In genomic region chr1:9538669-9539164, GRCh38 we compare ENCODE assay signal across 1 cellular context.
TF ChIP-seq lines count a peak whose summit lies in the region.

No MANE protein-coding gene starts in this region.

TF ChIP-seq in HepG2, 621 proteins besides CTCF, POLR2A, EP300 and RAD21 (continued from another document):
- TF ChIP-seq ZNF770 (CRISPR knock-in tag; IDR thresholded peaks at IDR 0.05) (peak; percentile 34; the same call in 1 of the 2 replicates), ZNF710 (CRISPR knock-in tag; IDR thresholded peaks at IDR 0.05; ENCODE audit: borderline replicate concordance) (no peak), NR2F1 (CRISPR knock-in tag; IDR thresholded peaks at IDR 0.05) (no peak), YEATS4 (CRISPR knock-in tag; IDR thresholded peaks at IDR 0.05; ENCODE audit: borderline replicate concordance) (no peak), HMG20B (CRISPR knock-in tag; conservative IDR thresholded peaks at IDR 0.05) (no peak), ZBTB40 (IDR thresholded peaks at IDR 0.05) (no peak), ZBTB40 (CRISPR knock-in tag; IDR thresholded peaks at IDR 0.05) (no peak), IRF1 (CRISPR knock-in tag; IDR thresholded peaks at IDR 0.05; ENCODE audit: low read depth) (no peak), BRF2 (CRISPR knock-in tag; IDR thresholded peaks at IDR 0.05) (no peak), MLXIP (CRISPR knock-in tag; IDR thresholded peaks at IDR 0.05; ENCODE audit: borderline replicate concordance) (no peak), AGO2 (optimal IDR thresholded peaks at IDR 0.05; ENCODE audit: low read depth, low read length) (peak; percentile 57), FLYWCH1 (CRISPR knock-in tag; IDR thresholded peaks at IDR 0.05) (no peak), NCOA1 (CRISPR knock-in tag; IDR thresholded peaks at IDR 0.05) (no peak), ZNF563 (CRISPR knock-in tag; IDR thresholded peaks at IDR 0.05) (no peak), TBX3 (IDR thresholded peaks at IDR 0.05; ENCODE audit: borderline replicate concordance) (peak; percentile 73; the same call in 1 of the 2 replicates), TIGD3 (CRISPR knock-in tag; IDR thresholded peaks at IDR 0.05; ENCODE audit: borderline replicate concordance) (no peak), ZNF879 (CRISPR knock-in tag; IDR thresholded peaks at IDR 0.05) (0 out of 2 replicates have a peak, but pooled peaks have one; percentile 32), AKNA (CRISPR knock-in tag; IDR thresholded peaks at IDR 0.05; ENCODE audit: borderline replicate concordance) (no peak), ZNF501 (CRISPR knock-in tag; IDR thresholded peaks at IDR 0.05) (peak; percentile 54; the same call in 1 of the 2 replicates), HNRNPL (IDR thresholded peaks at IDR 0.05; ENCODE audit: low read depth, low read length) (no peak), BCL6 (CRISPR knock-in tag; IDR thresholded peaks at IDR 0.05) (no peak), ZNF7 (CRISPR knock-in tag; IDR thresholded peaks at IDR 0.05) (no peak)
